ENCODE assay signal across 24 cellular contexts in the genomic region with DNA sequence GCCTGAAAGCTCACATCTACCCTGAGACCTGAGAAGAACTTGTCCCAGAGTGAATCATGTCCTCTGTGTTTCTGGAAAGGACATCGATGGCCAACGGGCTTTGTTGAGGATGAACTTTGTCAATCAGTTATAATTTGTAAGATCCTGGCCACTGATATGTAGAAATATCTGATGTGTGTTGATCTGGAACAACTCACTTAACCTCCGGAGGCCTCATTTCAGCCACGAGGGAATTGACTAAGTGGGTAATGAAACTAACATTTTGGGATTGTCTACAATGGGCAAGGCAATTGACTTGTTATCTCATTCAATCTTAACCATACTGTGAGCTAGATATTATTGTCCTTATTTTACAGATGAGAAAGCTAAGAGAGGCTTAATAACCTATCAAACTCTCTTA.
"Had no signal": no experiment of that assay in that cellular context is flagged by ENCODE, and none has a peak within 500 bp of the region (broad histone marks: within the 10 kb centered on the region; RNA-seq: fewer than 3 reads in every experiment).

No MANE protein-coding gene starts in this region.

- H3K36me3 ChIP-seq: brain microvascular endothelial cell, cardiac muscle cell, Peyer's patch had no signal

- H3K27ac Mint-ChIP-seq: activated B cell treated with CpG ODN at 0.5 μM for 24 hours; activated CD4-positive, alpha-beta memory T cell treated with anti-CD3 and anti-CD28 coated beads, Interleukin-2, amount 10 ng/mL, durations not matched to agents 7 days and 5 days; activated CD4-positive, alpha-beta T cell treated with anti-CD3 and anti-CD28 coated beads, Interleukin-2, amount 10 ng/mL, durations not matched to agents 24 days and 14 days; activated naive CD4-positive, alpha-beta T cell treated with anti-CD3 and anti-CD28 coated beads, Interleukin-2, amount 10 ng/mL, durations not matched to agents 7 days and 5 days; activated naive CD8-positive, alpha-beta T cell treated with anti-CD3 and anti-CD28 coated beads for 36 hours; activated T-helper 17 cell treated with anti-CD3 and anti-CD28 coated beads, Interleukin-2, amount 50 U/mL, for 72 hours; T-cell had no signal

- H3K27me3 Mint-ChIP-seq: activated B cell treated with CpG ODN at 0.5 μM for 24 hours; activated CD4-positive, alpha-beta memory T cell treated with anti-CD3 and anti-CD28 coated beads, Interleukin-2, amount 10 ng/mL, durations not matched to agents 7 days and 5 days; activated CD4-positive, alpha-beta T cell treated with anti-CD3 and anti-CD28 coated beads, Interleukin-2, amount 10 ng/mL, durations not matched to agents 24 days and 14 days; activated naive CD4-positive, alpha-beta T cell treated with anti-CD3 and anti-CD28 coated beads, Interleukin-2, amount 10 ng/mL, durations not matched to agents 7 days and 5 days; activated naive CD8-positive, alpha-beta T cell treated with anti-CD3 and anti-CD28 coated beads for 36 hours; T-cell had no signal

- ATAC-seq: activated T-helper 17 cell treated with anti-CD3 and anti-CD28 coated beads, Interleukin-2, amount 50 U/mL, for 72 hours; T-cell had no signal

- H3K4me1 Mint-ChIP-seq: activated B cell treated with CpG ODN at 0.5 μM for 24 hours; activated CD4-positive, alpha-beta memory T cell treated with anti-CD3 and anti-CD28 coated beads, Interleukin-2, amount 10 ng/mL, durations not matched to agents 7 days and 5 days; activated CD4-positive, alpha-beta T cell treated with anti-CD3 and anti-CD28 coated beads, Interleukin-2, amount 10 ng/mL, durations not matched to agents 24 days and 14 days; activated naive CD4-positive, alpha-beta T cell treated with anti-CD3 and anti-CD28 coated beads, Interleukin-2, amount 10 ng/mL, durations not matched to agents 7 days and 5 days; activated naive CD8-positive, alpha-beta T cell treated with anti-CD3 and anti-CD28 coated beads for 36 hours; activated T-helper 17 cell treated with anti-CD3 and anti-CD28 coated beads, Interleukin-2, amount 50 U/mL, for 72 hours; T-cell had no signal

- H3K4me1 ChIP-seq: Peyer's patch had no signal

- DNase-seq: activated B cell treated with CpG ODN at 0.5 μM for 24 hours; activated CD4-positive, alpha-beta memory T cell treated with anti-CD3 and anti-CD28 coated beads, Interleukin-2, amount 10 ng/mL, durations not matched to agents 7 days and 5 days; activated CD4-positive, alpha-beta T cell treated with anti-CD3 and anti-CD28 coated beads for 1 hour; activated CD4-positive, alpha-beta T cell treated with anti-CD3 and anti-CD28 coated beads, Interleukin-2, amount 10 ng/mL, durations not matched to agents 24 days and 14 days; activated gamma-delta T cell treated with Interleukin-2 at 50 U/mL for 16 hours; activated naive CD4-positive, alpha-beta T cell treated with anti-CD3 and anti-CD28 coated beads, Interleukin-2, amount 10 ng/mL, durations not matched to agents 7 days and 5 days; activated naive CD8-positive, alpha-beta T cell treated with anti-CD3 and anti-CD28 coated beads for 36 hours; activated T-cell treated with anti-CD3 and anti-CD28 coated beads for 4 hours; activated T-cell treated with anti-CD3 and anti-CD28 coated beads, Interleukin-2, amount 50 U/mL, for 48 hours; MM.1S; NCI-H1048; NCI-H1930; NCI-H2171 treated with DMSO at 0.1 percent for 48 hours; NCI-H526; NCI-H774; OCI-M1; Peyer's patch; SHP77 treated with DMSO at 0.1 percent for 48 hours; T-cell; T-helper 2 cell; T1000 had no signal

- H3K4me3 ChIP-seq: cardiac muscle cell, Peyer's patch had no signal

- H3K36me3 Mint-ChIP-seq: activated naive CD4-positive, alpha-beta T cell treated with anti-CD3 and anti-CD28 coated beads, Interleukin-2, amount 10 ng/mL, durations not matched to agents 7 days and 5 days; activated naive CD8-positive, alpha-beta T cell treated with anti-CD3 and anti-CD28 coated beads for 36 hours; T-cell had no signal

- H3K27ac ChIP-seq: brain microvascular endothelial cell, cardiac muscle cell, Peyer's patch had no signal

- H3K4me3 Mint-ChIP-seq: activated B cell treated with CpG ODN at 0.5 μM for 24 hours; activated CD4-positive, alpha-beta memory T cell treated with anti-CD3 and anti-CD28 coated beads, Interleukin-2, amount 10 ng/mL, durations not matched to agents 7 days and 5 days; activated CD4-positive, alpha-beta T cell treated with anti-CD3 and anti-CD28 coated beads, Interleukin-2, amount 10 ng/mL, durations not matched to agents 24 days and 14 days; activated naive CD4-positive, alpha-beta T cell treated with anti-CD3 and anti-CD28 coated beads, Interleukin-2, amount 10 ng/mL, durations not matched to agents 7 days and 5 days; activated naive CD8-positive, alpha-beta T cell treated with anti-CD3 and anti-CD28 coated beads for 36 hours; activated T-helper 17 cell treated with anti-CD3 and anti-CD28 coated beads, Interleukin-2, amount 50 U/mL, for 72 hours; T-cell had no signal

- H3K27me3 ChIP-seq: brain microvascular endothelial cell, cardiac muscle cell, Peyer's patch had no signal

- H3K9me3 ChIP-seq: Peyer's patch had no signal

- H3K9me3 Mint-ChIP-seq: activated CD4-positive, alpha-beta memory T cell treated with anti-CD3 and anti-CD28 coated beads, Interleukin-2, amount 10 ng/mL, durations not matched to agents 7 days and 5 days; activated CD4-positive, alpha-beta T cell treated with anti-CD3 and anti-CD28 coated beads, Interleukin-2, amount 10 ng/mL, durations not matched to agents 24 days and 14 days; activated naive CD4-positive, alpha-beta T cell treated with anti-CD3 and anti-CD28 coated beads, Interleukin-2, amount 10 ng/mL, durations not matched to agents 7 days and 5 days; activated naive CD8-positive, alpha-beta T cell treated with anti-CD3 and anti-CD28 coated beads for 36 hours; activated T-helper 17 cell treated with anti-CD3 and anti-CD28 coated beads, Interleukin-2, amount 50 U/mL, for 72 hours; T-cell had no signal
